Comparison of ENCODE assay signal across 8 cellular contexts in genomic region chr9:110125207-110125751, GRCh38.
A peak's percentile ranks its signal among the peaks of the same experiment; 100 is the strongest.
DNase-seq lines count a peak whose midpoint lies in the region; ATAC-seq and TF ChIP-seq lines count a peak whose summit lies in the region.

No MANE protein-coding gene starts in this region.

- H3K4me1 ChIP-seq in skeletal muscle satellite cell (ENCODE audit: control insufficient read depth, insufficient read depth, low read length): peaks cover 53% of the 10 kb centered on the region

- no peak for ATAC-seq in HG02798 (IDR thresholded peaks at IDR 0.05; ENCODE audit: poor library complexity, unreplicated experiment)
- ATAC-seq in GM18502 (IDR thresholded peaks at IDR 0.05; ENCODE audit: poor library complexity, unreplicated experiment): no peak

- peaks cover 21% of the 10 kb centered on the region for H3K36me3 ChIP-seq in skeletal muscle satellite cell (ENCODE audit: insufficient read depth, low read length)

- H3K27me3 Mint-ChIP-seq in activated CD4-positive, alpha-beta memory T cell treated with anti-CD3 and anti-CD28 coated beads for 36 hours: no peaks in the 10 kb centered on the region

- intact Hi-C loops in activated CD4-positive, alpha-beta memory T cell treated with anti-CD3 and anti-CD28 coated beads for 36 hours (cut with micrococcal nuclease): no loop called here

- peaks cover 16% of the 10 kb centered on the region for H3K4me1 Mint-ChIP-seq in activated CD4-positive, alpha-beta memory T cell treated with anti-CD3 and anti-CD28 coated beads for 36 hours (ENCODE audit: low read depth)

- H3K4me3 Mint-ChIP-seq in activated CD4-positive, alpha-beta memory T cell treated with anti-CD3 and anti-CD28 coated beads for 36 hours: no peak overlapping the region

- CTCF ChIA-PET in activated CD4-positive, alpha-beta memory T cell treated with anti-CD3 and anti-CD28 coated beads for 36 hours (lab: Charles Lee): no interaction called here

- POLR2A ChIA-PET in activated CD4-positive, alpha-beta memory T cell treated with anti-CD3 and anti-CD28 coated beads for 36 hours (lab: Charles Lee): interaction anchor here (0.6 to 1.7 kb wide), 2 partner anchors 19 to 248 kb away, joined by 3 to 4 read pairs; no protein-coding TSS in a partner anchor

- no peaks in the 10 kb centered on the region for H3K27me3 ChIP-seq in skeletal muscle satellite cell (ENCODE audit: control insufficient read depth, insufficient read depth, low read length)

- H3K9me3 Mint-ChIP-seq in activated CD4-positive, alpha-beta memory T cell treated with anti-CD3 and anti-CD28 coated beads for 36 hours: no peaks in the 10 kb centered on the region

- H3K9me3 ChIP-seq in skeletal muscle satellite cell (replicated peaks; ENCODE audit: low read length): no peaks in the 10 kb centered on the region

- H3K27ac Mint-ChIP-seq in activated CD4-positive, alpha-beta memory T cell treated with anti-CD3 and anti-CD28 coated beads for 36 hours: no peak overlapping the region

- in situ Hi-C loops in astrocyte of the cerebellum (cut with HindIII; ENCODE audit: low sequenced_read_pairs): no loop called here

- H3K4me2 ChIP-seq in skeletal muscle satellite cell (ENCODE audit: low read length): peak overlapping the region; percentile 19

- DNase-seq in HCEC 1CT (peak; percentile 96), astrocyte of the cerebellum (ENCODE audit: low read depth) (peak; percentile 65), iPS-NIHi7 (ENCODE audit: extremely low spot score) (peak; percentile 75), NCI-H1436 (lab: John Stamatoyannopoulos, UW) (no peak)
- no peak for DNase-seq in activated CD4-positive, alpha-beta memory T cell treated with anti-CD3 and anti-CD28 coated beads for 36 hours

- H3K36me3 Mint-ChIP-seq in activated CD4-positive, alpha-beta memory T cell treated with anti-CD3 and anti-CD28 coated beads for 36 hours: no peaks in the 10 kb centered on the region

- no peak overlapping the region for H3K4me3 ChIP-seq in astrocyte of the cerebellum (ENCODE audit: low read depth, low read length)
- H3K4me3 ChIP-seq in skeletal muscle satellite cell (ENCODE audit: low read length): no peak overlapping the region

- H3K9ac ChIP-seq in skeletal muscle satellite cell (ENCODE audit: low read depth, low read length): peak overlapping the region; percentile 61

- TF ChIP-seq CTCF in astrocyte of the cerebellum (IDR thresholded peaks at IDR 0.05; ENCODE audit: low read depth, low read length, missing control alignments): no peak

Comparison
In these comparisons a context has a peak if more than half of its experiments do, and no peak if none do; other contexts are left out.
1. DNase-seq: peak in HCEC 1CT (single experiment), astrocyte of the cerebellum (single experiment) and iPS-NIHi7 (single experiment); none in NCI-H1436 (single experiment) and activated CD4-positive, alpha-beta memory T cell treated with anti-CD3 and anti-CD28 coated beads for 36 hours (single experiment).